Comparison of ENCODE assay signal across 15 cellular contexts in the genomic region with DNA sequence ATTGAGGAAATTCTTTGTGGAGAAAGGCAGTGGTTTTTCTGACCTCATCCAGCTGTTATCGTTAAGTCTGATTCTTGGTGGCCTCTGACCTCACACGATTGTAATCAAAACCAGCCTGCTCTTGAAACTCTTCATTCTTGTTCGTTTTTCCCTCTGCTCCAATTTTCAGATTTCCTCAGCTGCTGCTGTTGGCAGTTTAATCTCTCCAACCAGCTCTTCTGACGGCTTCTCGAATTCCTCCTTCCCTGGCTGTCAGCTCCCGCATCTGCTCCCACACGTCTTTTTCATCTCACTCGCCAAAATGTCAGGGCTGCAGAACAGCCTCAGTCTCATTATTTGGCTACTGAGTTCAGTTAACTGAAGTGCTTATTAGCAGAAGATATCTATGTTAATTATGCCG.
DNase-seq lines count a peak whose midpoint lies in the region; ATAC-seq lines count a peak whose summit lies in the region.
"Had no signal": no experiment of that assay in that cellular context is flagged by ENCODE, and none has a peak within 500 bp of the region (broad histone marks: within the 10 kb centered on the region; RNA-seq: fewer than 3 reads in every experiment).

No MANE protein-coding gene starts in this region.

- no peak overlapping the region for H3K27ac ChIP-seq in SK-N-MC

- H3K9me3 ChIP-seq in SK-N-MC (ENCODE audit: low read depth, low read length), result no peaks in the 10 kb centered on the region
- H3K9me3 ChIP-seq: Caco-2, MG63 had no signal

- ATAC-seq in HG02678 (IDR thresholded peaks at IDR 0.05; ENCODE audit: unreplicated experiment) (no peak), HG03045 (IDR thresholded peaks at IDR 0.05; ENCODE audit: unreplicated experiment) (no peak)
- ATAC-seq: HepG2 had no signal

- peak overlapping the region; percentile 7 for H3K9ac ChIP-seq in SK-N-MC (ENCODE audit: insufficient read length)

- H3K36me3 ChIP-seq in SK-N-MC (ENCODE audit: insufficient read depth, low read length), result no peaks in the 10 kb centered on the region
- H3K36me3 ChIP-seq: MG63 had no signal

- DNase-seq in NCI-H2171 treated with DMSO at 0.1 percent for 48 hours (lab: John Stamatoyannopoulos, UW), result peak; percentile 44
- no peak for DNase-seq in NCI-H2171 (lab: John Stamatoyannopoulos, UW)
- DNase-seq in SK-N-MC (ENCODE audit: low read depth, low spot score), result no peak
- DNase-seq in myocyte (ENCODE audit: low read depth), result peak; percentile 22
- peak; percentile 6 for DNase-seq in skeletal muscle cell (ENCODE audit: low read depth)
- DNase-seq in SW480 (ENCODE audit: low spot score), result no peak
- DNase-seq: Caco-2, MG63, NCI-H1092 treated with DMSO at 0.1 percent for 48 hours, NCI-H187 treated with DMSO at 0.1 percent for 48 hours, NCI-H82, SHP77 had no signal

- peak overlapping the region; percentile 57 for H3K4me3 ChIP-seq in SK-N-MC
- no peak overlapping the region for H3K4me3 ChIP-seq in skeletal muscle cell (ENCODE audit: low read depth, low read length)
- H3K4me3 ChIP-seq: MG63 had no signal

Comparison
In these comparisons a context has a peak if more than half of its experiments do, and no peak if none do; other contexts are left out.
1. DNase-seq: peak in NCI-H2171 treated with DMSO at 0.1 percent for 48 hours (single experiment), myocyte (single experiment) and skeletal muscle cell (single experiment); none in NCI-H2171 (single experiment), SK-N-MC (single experiment) and SW480 (single experiment).